ENCODE assay signal across 26 cellular contexts in the genomic region with DNA sequence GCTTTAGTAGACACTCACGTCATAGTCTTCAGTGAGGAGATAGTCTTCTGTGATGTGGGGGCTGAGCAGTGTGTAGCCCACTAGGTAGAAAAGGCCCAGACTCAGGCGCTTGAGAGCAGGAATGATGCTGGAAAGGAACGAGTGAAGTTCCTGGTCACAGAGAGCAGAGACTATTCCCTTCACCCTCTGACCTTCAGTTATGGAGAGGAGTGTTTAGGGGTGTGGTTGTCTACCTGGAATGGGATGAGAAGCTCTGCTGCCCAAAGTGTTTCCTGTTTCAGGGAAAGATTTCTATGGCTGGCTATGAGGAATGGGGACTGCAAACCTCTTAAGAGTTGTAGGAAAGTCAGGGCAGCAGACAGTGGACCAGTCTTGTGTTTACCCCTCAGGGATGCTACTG. TPM values are rescaled to one million over a fixed set of nuclear protein-coding genes. Genes with fewer than 3 reads are reported as not detected.
DNase-seq lines count a peak whose midpoint lies in the region; ATAC-seq and TF ChIP-seq lines count a peak whose summit lies in the region.
"Had no signal": no experiment of that assay in that cellular context is flagged by ENCODE, and none has a peak within 500 bp of the region (broad histone marks: within the 10 kb centered on the region; RNA-seq: fewer than 3 reads in every experiment).

No MANE protein-coding gene starts in this region.

- H3K9me3 ChIP-seq in esophagus muscularis mucosa: no peaks in the 10 kb centered on the region
- no peaks in the 10 kb centered on the region for H3K9me3 ChIP-seq in ascending aorta

- H3K36me3 Mint-ChIP-seq in stimulated activated naive CD8-positive, alpha-beta T cell treated with anti-CD3 and anti-CD28 coated beads, Interleukin-15, Interleukin-2, amounts not matched to agents 100 ng/mL and 50 ng/mL, for 24 hours (ENCODE audit: low read depth): peaks cover 64% of the 10 kb centered on the region
- peaks cover 47% of the 10 kb centered on the region for H3K36me3 Mint-ChIP-seq in activated naive CD8-positive, alpha-beta T cell treated with anti-CD3 and anti-CD28 coated beads, Interleukin-2, amount 50 U/mL, for 24 hours (ENCODE audit: low read depth)
- peaks cover 59% of the 10 kb centered on the region for H3K36me3 Mint-ChIP-seq in nephron progenitor cell (ENCODE audit: low read depth)
- H3K36me3 Mint-ChIP-seq: IgD-negative memory B cell had no signal

- H3K36me3 ChIP-seq in esophagus muscularis mucosa (peaks cover 34 to 100% (median 93%) of the 10 kb centered on the region in 4 donors), ascending aorta (peaks cover 70 to 89% of the 10 kb centered on the region in 2 donors)

- H3K4me3 Mint-ChIP-seq in stimulated activated naive CD8-positive, alpha-beta T cell treated with anti-CD3 and anti-CD28 coated beads, Interleukin-15, Interleukin-2, amounts not matched to agents 100 ng/mL and 50 ng/mL, for 24 hours: no peak overlapping the region
- no peak overlapping the region for H3K4me3 Mint-ChIP-seq in stimulated activated naive CD8-positive, alpha-beta T cell treated with anti-CD3 and anti-CD28 coated beads, Interleukin-15, amount 100 ng/mL, for 72 hours
- no peak overlapping the region for H3K4me3 Mint-ChIP-seq in activated naive CD8-positive, alpha-beta T cell treated with anti-CD3 and anti-CD28 coated beads, Interleukin-2, amount 50 U/mL, for 24 hours
- no peak overlapping the region for H3K4me3 Mint-ChIP-seq in nephron progenitor cell
- H3K4me3 Mint-ChIP-seq: CD8-positive, alpha-beta memory T cell; GM23338; IgD-negative memory B cell had no signal

- WGBS in esophagus muscularis mucosa: 74% methylated on average over 3 of the region's 3 CpGs

- no peak for TF ChIP-seq EP300 in esophagus muscularis mucosa (IDR thresholded peaks at IDR 0.05)

- H3K27ac ChIP-seq in esophagus muscularis mucosa (replicated peaks in 1 of 4) (no peak overlapping the region), ascending aorta (no peak overlapping the region)
- H3K27ac ChIP-seq: HL-60 had no signal

- H3K9me3 Mint-ChIP-seq in stimulated activated naive CD8-positive, alpha-beta T cell treated with anti-CD3 and anti-CD28 coated beads, Interleukin-15, Interleukin-2, amounts not matched to agents 100 ng/mL and 50 ng/mL, for 24 hours: no peaks in the 10 kb centered on the region
- H3K9me3 Mint-ChIP-seq in stimulated activated naive CD8-positive, alpha-beta T cell treated with anti-CD3 and anti-CD28 coated beads, Interleukin-15, amount 100 ng/mL, for 72 hours: no peaks in the 10 kb centered on the region
- H3K9me3 Mint-ChIP-seq in activated naive CD8-positive, alpha-beta T cell treated with anti-CD3 and anti-CD28 coated beads, Interleukin-2, amount 50 U/mL, for 24 hours: no peaks in the 10 kb centered on the region
- H3K9me3 Mint-ChIP-seq in nephron progenitor cell: no peaks in the 10 kb centered on the region
- H3K9me3 Mint-ChIP-seq: CD8-positive, alpha-beta memory T cell; GM23338; IgD-negative memory B cell had no signal

- TF ChIP-seq CTCF in nephron progenitor cell (IDR thresholded peaks at IDR 0.05) (no peak), esophagus muscularis mucosa (IDR thresholded peaks at IDR 0.05) (no peak), ascending aorta (IDR thresholded peaks at IDR 0.05) (no peak)

- DNase-seq in stimulated activated naive CD8-positive, alpha-beta T cell treated with anti-CD3 and anti-CD28 coated beads, Interleukin-15, amount 100 ng/mL, for 72 hours: no peak
- no peak for DNase-seq in activated naive CD8-positive, alpha-beta T cell treated with anti-CD3 and anti-CD28 coated beads, Interleukin-2, amount 50 U/mL, for 24 hours
- DNase-seq in nephron progenitor cell (no peak), ecto neural progenitor cell (ENCODE audit: low spot score) (no peak), esophagus muscularis mucosa (ENCODE audit: extremely low spot score) (no peak), ascending aorta (ENCODE audit: low spot score in 2 of 2) (no peak)
- DNase-seq: activated CD4-positive, alpha-beta T cell treated with anti-CD3 and anti-CD28 coated beads for 4 hours; activated CD8-positive, alpha-beta memory T cell treated with anti-CD3 and anti-CD28 coated beads, Interleukin-2, amount 50 U/mL, for 48 hours; activated naive CD4-positive, alpha-beta T cell treated with Interleukin-2 at 50 U/mL for 16 hours; aorta; CD8-positive, alpha-beta memory T cell; cerebellar nuclear complex; DMS79; effector memory CD4-positive, alpha-beta T cell; NCI-H1436 treated with DMSO at 0.1 percent for 48 hours; NCI-H524; retina; SW 1271 had no signal

- peak overlapping the region; percentile 14 for H3K27ac Mint-ChIP-seq in stimulated activated naive CD8-positive, alpha-beta T cell treated with anti-CD3 and anti-CD28 coated beads, Interleukin-15, Interleukin-2, amounts not matched to agents 100 ng/mL and 50 ng/mL, for 24 hours
- H3K27ac Mint-ChIP-seq in stimulated activated naive CD8-positive, alpha-beta T cell treated with anti-CD3 and anti-CD28 coated beads, Interleukin-15, amount 100 ng/mL, for 72 hours: no peak overlapping the region
- H3K27ac Mint-ChIP-seq in activated naive CD8-positive, alpha-beta T cell treated with anti-CD3 and anti-CD28 coated beads, Interleukin-2, amount 50 U/mL, for 24 hours: peak overlapping the region; percentile 74
- H3K27ac Mint-ChIP-seq in nephron progenitor cell: peak overlapping the region; percentile 83

- no peak for ATAC-seq in stimulated activated naive CD8-positive, alpha-beta T cell treated with anti-CD3 and anti-CD28 coated beads, Interleukin-15, amount 100 ng/mL, for 72 hours
- ATAC-seq in activated naive CD8-positive, alpha-beta T cell treated with anti-CD3 and anti-CD28 coated beads, Interleukin-2, amount 50 U/mL, for 24 hours: no peak
- ATAC-seq: GM12878, GM23338 had no signal

- peaks cover 5% of the 10 kb centered on the region for H3K4me1 Mint-ChIP-seq in stimulated activated naive CD8-positive, alpha-beta T cell treated with anti-CD3 and anti-CD28 coated beads, Interleukin-15, Interleukin-2, amounts not matched to agents 100 ng/mL and 50 ng/mL, for 24 hours (ENCODE audit: low read depth)
- H3K4me1 Mint-ChIP-seq in stimulated activated naive CD8-positive, alpha-beta T cell treated with anti-CD3 and anti-CD28 coated beads, Interleukin-15, amount 100 ng/mL, for 72 hours: peaks cover 25% of the 10 kb centered on the region
- peaks cover 9% of the 10 kb centered on the region for H3K4me1 Mint-ChIP-seq in activated naive CD8-positive, alpha-beta T cell treated with anti-CD3 and anti-CD28 coated beads, Interleukin-2, amount 50 U/mL, for 24 hours
- no peaks in the 10 kb centered on the region for H3K4me1 Mint-ChIP-seq in nephron progenitor cell
- H3K4me1 Mint-ChIP-seq: CD8-positive, alpha-beta memory T cell had no signal

- H3K4me1 ChIP-seq in esophagus muscularis mucosa (peaks cover 0 to 8% (median 0%) of the 10 kb centered on the region in 4 donors), ascending aorta (no peaks in the 10 kb centered on the region)

- H3K27me3 ChIP-seq in esophagus muscularis mucosa: no peaks in the 10 kb centered on the region
- no peaks in the 10 kb centered on the region for H3K27me3 ChIP-seq in ascending aorta

- no peak overlapping the region for H3K4me3 ChIP-seq in esophagus muscularis mucosa
- no peak overlapping the region for H3K4me3 ChIP-seq in ascending aorta
- H3K4me3 ChIP-seq: GM12878, GM23338 had no signal

- H3K27me3 Mint-ChIP-seq in stimulated activated naive CD8-positive, alpha-beta T cell treated with anti-CD3 and anti-CD28 coated beads, Interleukin-15, Interleukin-2, amounts not matched to agents 100 ng/mL and 50 ng/mL, for 24 hours: no peaks in the 10 kb centered on the region
- no peaks in the 10 kb centered on the region for H3K27me3 Mint-ChIP-seq in stimulated activated naive CD8-positive, alpha-beta T cell treated with anti-CD3 and anti-CD28 coated beads, Interleukin-15, amount 100 ng/mL, for 72 hours
- no peaks in the 10 kb centered on the region for H3K27me3 Mint-ChIP-seq in activated naive CD8-positive, alpha-beta T cell treated with anti-CD3 and anti-CD28 coated beads, Interleukin-2, amount 50 U/mL, for 24 hours
- no peaks in the 10 kb centered on the region for H3K27me3 Mint-ChIP-seq in nephron progenitor cell (ENCODE audit: low read depth, poor library complexity)
- H3K27me3 Mint-ChIP-seq: CD8-positive, alpha-beta memory T cell; IgD-negative memory B cell had no signal

- intact Hi-C loops in esophagus muscularis mucosa (cut with DNase I) (no loop called here), ascending aorta (cut with DNase I) (no loop called here)

- TF ChIP-seq POLR2A in esophagus muscularis mucosa (IDR thresholded peaks at IDR 0.05; ENCODE audit: low read depth): no peak

RNA-seq across cellular contexts. Expression of a gene that starts 8.7 kb away (rescaled TPM):
- total RNA-seq in esophagus muscularis mucosa: 10 to 100 TPM; 20.8 to 35.1 (median 26.3) TPM
- total RNA-seq in ascending aorta: 37.4 TPM

RNA-seq across cellular contexts. Expression of a gene that starts 9.0 kb away (rescaled TPM):
- 100 to 1,000 TPM; 194 to 265 (median 233) TPM for total RNA-seq in esophagus muscularis mucosa
- 85.5 TPM for total RNA-seq in ascending aorta

RNA-seq across cellular contexts. Expression of a gene that starts 28.3 kb away (rescaled TPM):
- total RNA-seq in esophagus muscularis mucosa (10 to 100 TPM in 3 of 4 donors, 1 to 10 TPM in 1; 9.1 to 16.9 (median 13.3) TPM), ascending aorta (1.7 TPM)
- total RNA-seq: fibroblast of lung had no signal

RNA-seq across cellular contexts. Expression of a gene that starts 35.6 kb away (rescaled TPM):
- total RNA-seq in esophagus muscularis mucosa (100 to 1,000 TPM; 307 to 437 (median 325) TPM), ascending aorta (558 TPM)

RNA-seq across cellular contexts. Expression of a gene that starts 35.8 kb away (rescaled TPM):
- total RNA-seq in esophagus muscularis mucosa (not detected), ascending aorta (not detected)
- total RNA-seq: aorta; CD8-positive, alpha-beta memory T cell; fibroblast of lung; GM12878; GM23338; lower leg skin; MCF 10A had no signal

Comparison
In these comparisons a context has a peak if more than half of its experiments do, and no peak if none do; other contexts are left out.
1. H3K27ac Mint-ChIP-seq: peak in stimulated activated naive CD8-positive, alpha-beta T cell treated with anti-CD3 and anti-CD28 coated beads, Interleukin-15, Interleukin-2, amounts not matched to agents 100 ng/mL and 50 ng/mL, for 24 hours (single experiment), activated naive CD8-positive, alpha-beta T cell treated with anti-CD3 and anti-CD28 coated beads, Interleukin-2, amount 50 U/mL, for 24 hours (single experiment) and nephron progenitor cell (single experiment); none in stimulated activated naive CD8-positive, alpha-beta T cell treated with anti-CD3 and anti-CD28 coated beads, Interleukin-15, amount 100 ng/mL, for 72 hours (0 of 2).